ENCODE assay signal across 12 cellular contexts in the genomic region with DNA sequence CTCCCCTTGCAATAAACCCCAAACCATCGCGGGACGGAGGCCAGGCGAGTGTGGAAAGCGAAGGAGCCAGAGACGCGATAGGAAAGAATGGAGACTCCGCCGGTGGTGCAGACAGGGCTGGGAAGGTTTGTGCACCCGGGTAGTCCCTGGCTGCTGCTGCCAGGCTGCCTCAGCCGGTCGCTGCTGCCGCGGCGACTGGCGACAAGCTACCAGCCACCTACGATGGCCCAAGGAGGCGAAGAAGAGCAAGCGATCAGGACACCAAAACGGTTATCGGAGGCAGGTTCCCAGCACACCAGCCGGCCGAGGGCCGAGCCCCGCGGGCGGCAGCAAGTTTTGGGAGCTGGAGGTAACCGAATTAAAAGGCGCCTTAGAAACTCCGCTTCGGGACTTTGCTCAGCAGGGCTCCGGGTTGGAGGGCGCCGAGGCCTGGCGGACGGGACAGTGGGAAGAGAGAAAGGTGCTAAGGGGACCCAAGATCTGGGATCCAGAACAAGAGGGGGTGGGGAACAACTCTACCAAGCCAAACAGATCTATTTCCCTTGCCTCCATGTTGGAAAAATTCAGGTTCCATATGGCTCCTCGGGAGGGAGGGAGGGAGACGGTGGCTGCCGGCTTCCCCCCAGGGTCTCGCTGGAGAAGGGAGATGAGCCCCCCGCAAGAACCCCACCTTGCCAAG. TPM values are rescaled to one million over a fixed set of nuclear protein-coding genes. Genes with fewer than 3 reads are reported as not detected.
DNase-seq lines count a peak whose midpoint lies in the region; ATAC-seq and TF ChIP-seq lines count a peak whose summit lies in the region.
"Had no signal": no experiment of that assay in that cellular context is flagged by ENCODE, and none has a peak within 500 bp of the region (broad histone marks: within the 10 kb centered on the region; RNA-seq: fewer than 3 reads in every experiment).

No MANE protein-coding gene starts in this region.

- no peak overlapping the region for H3K27ac ChIP-seq in CD4-positive, alpha-beta T cell (ENCODE audit: low read depth, low read length)
- H3K27ac ChIP-seq in OCI-LY3 (ENCODE audit: low read length): peak overlapping the region; percentile 35

- POLR2A ChIA-PET in CD4-positive, alpha-beta T cell (lab: Charles Lee): interaction anchor here (1.3 kb wide), 1 partner anchor 7 kb away, joined by 7 read pairs; no protein-coding TSS in a partner anchor
- POLR2A ChIA-PET in naive thymus-derived CD8-positive, alpha-beta T cell (lab: Charles Lee): interaction anchor here (0.6 to 2.2 kb wide), 4 partner anchors 8 to 408 kb away, joined by 3 to 12 read pairs (median 4); no protein-coding TSS in a partner anchor

- no peaks in the 10 kb centered on the region for H3K9me3 Mint-ChIP-seq in CD4-positive, alpha-beta T cell
- no peaks in the 10 kb centered on the region for H3K9me3 Mint-ChIP-seq in naive thymus-derived CD8-positive, alpha-beta T cell
- H3K9me3 Mint-ChIP-seq: dendritic cell treated with granulocyte-macrophage colony-stimulating factor and Interleukin-4, amounts not matched to agents 40 ng/mL and 50 ng/mL, for 4 days; T-helper 1 cell treated with Interleukin-12 subunit alpha and Interleukin-12 subunit beta and Interleukin-4 antibody, amounts not matched to agents 30 μg/mL and 1 μg/mL, for 36 hours had no signal

- H3K4me3 ChIP-seq in OCI-LY3 (ENCODE audit: low read length) (peak overlapping the region; percentile 62; the same call in 1 of the 2 replicates), epithelial cell of proximal tubule (ENCODE audit: low read depth, low read length) (peak overlapping the region; percentile 50)

- H3K9ac ChIP-seq in OCI-LY3 (ENCODE audit: low read length): peak overlapping the region; percentile 55

- peaks cover 24% of the 10 kb centered on the region for H3K36me3 ChIP-seq in OCI-LY3 (replicated peaks; ENCODE audit: low read depth, low read length)

- peaks cover 69% of the 10 kb centered on the region for H3K27me3 Mint-ChIP-seq in CD4-positive, alpha-beta T cell
- H3K27me3 Mint-ChIP-seq in naive thymus-derived CD8-positive, alpha-beta T cell: peaks cover 8 to 66% (median 22%) of the 10 kb centered on the region in 5 donors

- H3K9me3 ChIP-seq in CD4-positive, alpha-beta T cell (ENCODE audit: control insufficient read depth, low read length): no peaks in the 10 kb centered on the region
- H3K9me3 ChIP-seq in OCI-LY3 (ENCODE audit: insufficient read depth, low read length): no peaks in the 10 kb centered on the region

- no peak overlapping the region for H3K27ac Mint-ChIP-seq in CD4-positive, alpha-beta T cell
- peak overlapping the region in 2 of 10 donors; percentile 45 to 79 for H3K27ac Mint-ChIP-seq in naive thymus-derived CD8-positive, alpha-beta T cell
- H3K27ac Mint-ChIP-seq: dendritic cell treated with granulocyte-macrophage colony-stimulating factor and Interleukin-4, amounts not matched to agents 40 ng/mL and 50 ng/mL, for 4 days; T-helper 1 cell treated with Interleukin-12 subunit alpha and Interleukin-12 subunit beta and Interleukin-4 antibody, amounts not matched to agents 30 μg/mL and 1 μg/mL, for 36 hours had no signal

- H3K27me3 ChIP-seq in CD4-positive, alpha-beta T cell (ENCODE audit: control insufficient read depth, insufficient read depth, low read length): peaks cover 6% of the 10 kb centered on the region
- H3K27me3 ChIP-seq in OCI-LY3 (ENCODE audit: low read depth, low read length): no peaks in the 10 kb centered on the region

- CTCF ChIA-PET in CD4-positive, alpha-beta T cell (lab: Charles Lee): interaction anchor here (0.9 kb wide), 1 partner anchor 62 kb away, joined by 3 read pairs; no protein-coding TSS in a partner anchor

- H3K4me3 Mint-ChIP-seq in CD4-positive, alpha-beta T cell: peak overlapping the region; percentile 2
- peak overlapping the region; percentile 13 to 94 (median 59) for H3K4me3 Mint-ChIP-seq in naive thymus-derived CD8-positive, alpha-beta T cell
- H3K4me3 Mint-ChIP-seq: dendritic cell treated with granulocyte-macrophage colony-stimulating factor and Interleukin-4, amounts not matched to agents 40 ng/mL and 50 ng/mL, for 4 days had no signal

- H2AFZ ChIP-seq in OCI-LY3 (ENCODE audit: low read depth, low read length): no peak overlapping the region

- H3K79me2 ChIP-seq in OCI-LY3 (ENCODE audit: low read length): peaks cover 36% of the 10 kb centered on the region

- intact Hi-C loops in CD4-positive, alpha-beta T cell (cut with DNase I, micrococcal nuclease): no loop called here

- H3K4me2 ChIP-seq in OCI-LY3 (ENCODE audit: low read length): peak overlapping the region; percentile 77

- no peaks in the 10 kb centered on the region for H3K36me3 Mint-ChIP-seq in CD4-positive, alpha-beta T cell (ENCODE audit: low read depth)
- H3K36me3 Mint-ChIP-seq in naive thymus-derived CD8-positive, alpha-beta T cell: peaks cover 0 to 2% (median 0%) of the 10 kb centered on the region in 3 donors

- no peak for DNase-seq in CD4-positive, alpha-beta T cell
- DNase-seq in epithelial cell of proximal tubule (ENCODE audit: low read depth): no peak
- DNase-seq in naive thymus-derived CD8-positive, alpha-beta T cell: no peak
- no peak for DNase-seq in pons (ENCODE audit: low spot score)
- DNase-seq in cortex of kidney (lab: John Stamatoyannopoulos, UW): no peak
- DNase-seq: GOT3 had no signal

- TF ChIP-seq CTCF in CD4-positive, alpha-beta T cell (IDR thresholded peaks at IDR 0.05): no peak
- no peak for TF ChIP-seq CTCF in OCI-LY3 (IDR thresholded peaks at IDR 0.05; ENCODE audit: low read depth, low read length)
- TF ChIP-seq CTCF in epithelial cell of proximal tubule (conservative IDR thresholded peaks at IDR 0.05; ENCODE audit: low read depth, low read length): no peak

- no peaks in the 10 kb centered on the region for H4K20me1 ChIP-seq in OCI-LY3 (ENCODE audit: insufficient read depth, low read length)

- no peak for ATAC-seq in CD4-positive, alpha-beta T cell (ENCODE audit: poor library complexity)
- no peak for ATAC-seq in naive thymus-derived CD8-positive, alpha-beta T cell
- no peak for ATAC-seq in HG03039 (IDR thresholded peaks at IDR 0.05; ENCODE audit: unreplicated experiment)
- no peak for ATAC-seq in HG03460 (IDR thresholded peaks at IDR 0.05; ENCODE audit: unreplicated experiment)

- peaks cover 5% of the 10 kb centered on the region for H3K4me1 Mint-ChIP-seq in CD4-positive, alpha-beta T cell (ENCODE audit: low read depth)
- H3K4me1 Mint-ChIP-seq in naive thymus-derived CD8-positive, alpha-beta T cell: peaks cover 7 to 20% (median 9%) of the 10 kb centered on the region in 4 donors

- peaks cover 47% of the 10 kb centered on the region for H3K4me1 ChIP-seq in OCI-LY3 (ENCODE audit: low read length)

RNA-seq across cellular contexts. Expression of gene HOXB2, which starts 9.6 kb away (rescaled TPM):
- 1 to 10 TPM; 4.8 to 4.9 TPM for total RNA-seq in CD4-positive, alpha-beta T cell
- total RNA-seq in epithelial cell of proximal tubule: 21.1 and 43.7 TPM in 2 replicates
- 10 to 100 TPM; 31.9 to 32.4 TPM for total RNA-seq in naive thymus-derived CD8-positive, alpha-beta T cell
- polyA plus RNA-seq in naive thymus-derived CD8-positive, alpha-beta T cell: 10 to 100 TPM in 1 of 3 donors, 1 to 10 TPM in 2; 7.6 to 16.4 (median 8.2) TPM

RNA-seq across cellular contexts. Expression of gene HOXB4, which starts 23.6 kb away (rescaled TPM):
- under 1 TPM; 0.16 to 0.17 TPM for total RNA-seq in CD4-positive, alpha-beta T cell
- total RNA-seq in epithelial cell of proximal tubule: 4.3 and 5.7 TPM in 2 replicates
- total RNA-seq in naive thymus-derived CD8-positive, alpha-beta T cell: 1 to 10 TPM; 1.8 to 2.3 TPM
- polyA plus RNA-seq in naive thymus-derived CD8-positive, alpha-beta T cell: under 1 TPM in 2 of 3 donors, not detected in 1; 0.06 TPM

RNA-seq across cellular contexts. Expression of gene HOXB1, which starts 23.7 kb away (rescaled TPM):
- total RNA-seq in CD4-positive, alpha-beta T cell: not detected
- total RNA-seq in epithelial cell of proximal tubule: not detected in 2 replicates
- not detected for total RNA-seq in naive thymus-derived CD8-positive, alpha-beta T cell
- polyA plus RNA-seq in naive thymus-derived CD8-positive, alpha-beta T cell: not detected
- total RNA-seq: M059J had no signal

RNA-seq across cellular contexts. Expression of gene HOXB3, which starts 35.5 kb away (rescaled TPM):
- total RNA-seq in CD4-positive, alpha-beta T cell: under 1 TPM; 0.25 to 0.36 TPM
- 22.6 and 49.9 TPM in 2 replicates for total RNA-seq in epithelial cell of proximal tubule
- total RNA-seq in naive thymus-derived CD8-positive, alpha-beta T cell: 1 to 10 TPM; 7.2 to 8.1 TPM
- under 1 TPM in 1 of 3 donors, not detected in 2; 0.19 TPM for polyA plus RNA-seq in naive thymus-derived CD8-positive, alpha-beta T cell

RNA-seq across cellular contexts. Expression of gene HOXB5, which starts 39.0 kb away (rescaled TPM):
- not detected for total RNA-seq in CD4-positive, alpha-beta T cell
- 2.8 and 5.5 TPM in 2 replicates for total RNA-seq in epithelial cell of proximal tubule
- not detected for total RNA-seq in naive thymus-derived CD8-positive, alpha-beta T cell
- not detected for polyA plus RNA-seq in naive thymus-derived CD8-positive, alpha-beta T cell
